In genomic region chr3:197335428-197336132, GRCh38 we compare ENCODE assay signal across 18 cellular contexts. TPM values are rescaled to one million over a fixed set of nuclear protein-coding genes. Genes with fewer than 3 reads are reported as not detected.
DNase-seq lines count a peak whose midpoint lies in the region; ATAC-seq and TF ChIP-seq lines count a peak whose summit lies in the region.
"Had no signal": no experiment of that assay in that cellular context is flagged by ENCODE, and none has a peak within 500 bp of the region (broad histone marks: within the 10 kb centered on the region; RNA-seq: fewer than 3 reads in every experiment).

No MANE protein-coding gene starts in this region.

- H3K36me3 ChIP-seq in psoas muscle (ENCODE audit: insufficient read depth in 1 of 2, low read depth in 1 of 2): no peaks in the 10 kb centered on the region
- H3K36me3 ChIP-seq: spleen, tibial artery had no signal

- no peaks in the 10 kb centered on the region for H3K27me3 ChIP-seq in right cardiac atrium (ENCODE audit: control insufficient read depth, insufficient read depth)
- no peaks in the 10 kb centered on the region for H3K27me3 ChIP-seq in psoas muscle (ENCODE audit: insufficient read depth in 3 of 3, low read length in 2 of 3)
- H3K27me3 ChIP-seq: spleen had no signal

- WGBS in right cardiac atrium: 71% methylated on average over 13 of the region's 13 CpGs
- 58 to 65% (median 65%) methylated on average over 13 of the region's 13 CpGs for WGBS in psoas muscle, 3 donors

- TF ChIP-seq CTCF in psoas muscle (IDR thresholded peaks at IDR 0.05) (no peak), foreskin fibroblast (IDR thresholded peaks at IDR 0.05; ENCODE audit: low read depth, low read length) (no peak)

- peak; percentile 38 for DNase-seq in MV-4-11 (lab: John Stamatoyannopoulos, UW)
- peak; percentile 13 for DNase-seq in SKM-1 treated with dmso at 0.1 percent for 144 hours (lab: John Stamatoyannopoulos, UW; ENCODE audit: unreplicated experiment)
- no peak for DNase-seq in right cardiac atrium
- DNase-seq in psoas muscle: peak in 1 of 2 donors; percentile 63
- DNase-seq in foreskin fibroblast: no peak
- no peak for DNase-seq in NCI-H748 (lab: John Stamatoyannopoulos, UW; ENCODE audit: unreplicated experiment)
- DNase-seq: activated CD4-positive, CD25-positive, alpha-beta regulatory T cell treated with anti-CD3 and anti-CD28 coated beads, Interleukin-2, amount 50 U/mL, for 72 hours; amygdala; cerebellar nuclear complex; mucosa of descending colon; NCI-H1417; NCI-H2171; spleen; T-helper 17 cell; tibial artery had no signal

- H3K27ac ChIP-seq in right cardiac atrium (ENCODE audit: low read length) (no peak overlapping the region), psoas muscle (no peak overlapping the region)
- H3K27ac ChIP-seq: parathyroid adenoma, spleen, tibial artery had no signal

- H3K4me1 ChIP-seq in right cardiac atrium (ENCODE audit: control insufficient read depth, insufficient read depth, low read length): peaks cover 3% of the 10 kb centered on the region
- no peaks in the 10 kb centered on the region for H3K4me1 ChIP-seq in psoas muscle
- H3K4me1 ChIP-seq: parathyroid adenoma, spleen, tibial artery had no signal

- ATAC-seq in right cardiac atrium: peak; percentile 23 to 61
- ATAC-seq in psoas muscle: peak in 3 of 4 donors; percentile 30 to 54 (median 43)
- no peak for ATAC-seq in GM21367 (IDR thresholded peaks at IDR 0.05; ENCODE audit: unreplicated experiment)
- ATAC-seq: GM23338, mucosa of descending colon, T-helper 17 cell had no signal

- intact Hi-C loops in right cardiac atrium (cut with DNase I): no loop called here
- intact Hi-C loops in psoas muscle (cut with DNase I): no loop called here

- H3K9me3 ChIP-seq in right cardiac atrium (ENCODE audit: control insufficient read depth, low read length) (no peaks in the 10 kb centered on the region), psoas muscle (no peaks in the 10 kb centered on the region)
- H3K9me3 ChIP-seq: mucosa of descending colon, spleen, tibial artery had no signal

- H3K4me3 ChIP-seq in right cardiac atrium (ENCODE audit: low read length) (no peak overlapping the region), psoas muscle (no peak overlapping the region), foreskin fibroblast (ENCODE audit: low read depth in 1 of 2, low read length in 2 of 2) (no peak overlapping the region)
- H3K4me3 ChIP-seq: GM23338, mucosa of descending colon, spleen, tibial artery had no signal

RNA-seq across cellular contexts. Expression of gene DLG1, which starts 37.2 kb away (rescaled TPM):
- total RNA-seq in right cardiac atrium (10 to 100 TPM; 51.1 to 55.0 (median 53.0) TPM), psoas muscle (10 to 100 TPM; 51.3 to 57.6 (median 52.8) TPM)
- polyA plus RNA-seq in right cardiac atrium (14.6 TPM), psoas muscle (10 to 100 TPM; 16.1 to 42.8 (median 21.6) TPM)

Comparison
In these comparisons a context has a peak if more than half of its experiments do, and no peak if none do; other contexts are left out.
1. DNase-seq: peak in MV-4-11 (single experiment) and SKM-1 treated with dmso at 0.1 percent for 144 hours (single experiment); none in right cardiac atrium (0 of 3), foreskin fibroblast (0 of 2) and NCI-H748 (single experiment).